In the genomic region with DNA sequence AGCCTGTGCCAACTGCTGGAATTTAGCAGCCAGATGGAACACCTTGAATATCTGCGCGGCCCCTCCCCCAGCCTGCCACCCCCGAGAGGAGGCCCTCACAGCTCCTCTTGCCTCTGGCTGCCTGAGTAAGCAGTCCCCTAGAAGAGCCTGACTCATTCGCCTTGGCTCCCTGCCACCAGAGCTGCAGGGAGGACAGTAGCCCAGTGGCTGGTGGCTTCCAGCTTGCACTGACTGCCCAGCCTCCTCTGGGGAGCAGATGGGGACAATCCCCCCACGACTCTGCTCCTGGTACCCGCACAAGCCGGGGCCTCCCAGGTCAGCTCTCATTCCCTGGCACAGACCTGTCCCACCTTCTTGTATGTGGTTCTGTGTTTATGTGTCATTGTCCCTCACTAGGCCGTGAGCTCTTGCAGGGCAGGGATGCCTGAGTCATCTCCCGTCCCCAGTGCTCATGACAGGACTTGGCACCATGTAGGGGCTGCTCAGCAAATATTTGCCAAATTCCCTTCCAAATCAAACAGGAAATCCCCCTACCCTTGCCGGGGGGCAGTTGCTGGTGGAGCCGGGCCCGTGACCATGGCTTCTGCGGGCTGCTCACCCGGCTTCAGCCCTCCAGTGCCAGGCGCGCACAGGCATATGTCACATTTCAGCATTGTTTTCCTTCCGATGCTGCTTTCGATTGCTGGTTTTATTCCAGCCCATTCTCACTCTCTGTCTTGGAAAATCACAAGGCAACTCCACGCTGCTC, we compare ENCODE assay signal across 8 cellular contexts. TPM values are rescaled to one million over a fixed set of nuclear protein-coding genes. Genes with fewer than 3 reads are reported as not detected.
DNase-seq lines count a peak whose midpoint lies in the region; ATAC-seq and TF ChIP-seq lines count a peak whose summit lies in the region.

No MANE protein-coding gene starts in this region.

- DNase-seq in activated CD8-positive, alpha-beta T cell treated with anti-CD3 and anti-CD28 coated beads for 36 hours: peak; percentile 74
- DNase-seq in activated CD8-positive, alpha-beta T cell treated with anti-CD3 and anti-CD28 coated beads, Interleukin-2, amount 10 ng/mL, durations not matched to agents 7 days and 5 days: no peak
- DNase-seq in NCI-H446 (lab: John Stamatoyannopoulos, UW) (peak; percentile 75 to 90), right atrium auricular region (ENCODE audit: low spot score) (peak; percentile 91), GM10266 (ENCODE audit: extremely low spot score) (no peak)

- H3K27ac ChIP-seq in angular gyrus (ENCODE audit: low read depth, low read length): peak overlapping the region; percentile 67
- H3K27ac ChIP-seq in right atrium auricular region: peak overlapping the region; percentile 18 to 43
- peak overlapping the region; percentile 28 for H3K27ac ChIP-seq in skeletal muscle tissue (ENCODE audit: low read depth, low read length)

- no peak overlapping the region for H3K27ac Mint-ChIP-seq in activated CD8-positive, alpha-beta T cell treated with anti-CD3 and anti-CD28 coated beads for 36 hours
- no peak overlapping the region for H3K27ac Mint-ChIP-seq in activated CD8-positive, alpha-beta T cell treated with anti-CD3 and anti-CD28 coated beads, Interleukin-2, amount 10 ng/mL, durations not matched to agents 7 days and 5 days

- intact Hi-C loops in activated CD8-positive, alpha-beta T cell treated with anti-CD3 and anti-CD28 coated beads for 36 hours (cut with micrococcal nuclease): no loop called here

- H3K9me3 ChIP-seq in right atrium auricular region (no peaks in the 10 kb centered on the region), skeletal muscle tissue (ENCODE audit: control insufficient read depth in 3 of 3, low read length in 3 of 3) (peaks cover 0 to under 1% (median 0%) of the 10 kb centered on the region in 3 donors)

- TF ChIP-seq CTCF in activated CD8-positive, alpha-beta T cell treated with anti-CD3 and anti-CD28 coated beads for 36 hours (IDR thresholded peaks at IDR 0.05): no peak
- no peak for TF ChIP-seq CTCF in right atrium auricular region (IDR thresholded peaks at IDR 0.05)
- no peak for TF ChIP-seq CTCF in GM10266 (IDR thresholded peaks at IDR 0.05; ENCODE audit: control insufficient read depth, insufficient read depth, low read depth, missing control alignments)

- no peaks in the 10 kb centered on the region for H3K9me3 Mint-ChIP-seq in activated CD8-positive, alpha-beta T cell treated with anti-CD3 and anti-CD28 coated beads for 36 hours
- no peaks in the 10 kb centered on the region for H3K9me3 Mint-ChIP-seq in activated CD8-positive, alpha-beta T cell treated with anti-CD3 and anti-CD28 coated beads, Interleukin-2, amount 10 ng/mL, durations not matched to agents 7 days and 5 days (ENCODE audit: insufficient read depth)

- H3K36me3 ChIP-seq in right atrium auricular region (no peaks in the 10 kb centered on the region), skeletal muscle tissue (ENCODE audit: control insufficient read depth in 3 of 3, insufficient read depth in 3 of 3, low read length in 3 of 3) (no peaks in the 10 kb centered on the region)

- no peak overlapping the region for H3K4me3 ChIP-seq in right atrium auricular region
- H3K4me3 ChIP-seq in skeletal muscle tissue (ENCODE audit: low read length in 3 of 3): peak overlapping the region in 2 of 3 donors; percentile 35 to 45

- H3K4me1 ChIP-seq in right atrium auricular region (peaks cover 0 to 17% of the 10 kb centered on the region in 2 donors), skeletal muscle tissue (ENCODE audit: control insufficient read depth in 3 of 3, insufficient read depth in 3 of 3, low read length in 3 of 3) (peaks cover 12 to 19% (median 15%) of the 10 kb centered on the region in 3 donors)

- H3K27me3 Mint-ChIP-seq in activated CD8-positive, alpha-beta T cell treated with anti-CD3 and anti-CD28 coated beads for 36 hours: peaks cover 13% of the 10 kb centered on the region
- peaks cover 7% of the 10 kb centered on the region for H3K27me3 Mint-ChIP-seq in activated CD8-positive, alpha-beta T cell treated with anti-CD3 and anti-CD28 coated beads, Interleukin-2, amount 10 ng/mL, durations not matched to agents 7 days and 5 days (ENCODE audit: low read depth)

- peak overlapping the region in 1 of 3 donors; percentile 45 for H3K9ac ChIP-seq in skeletal muscle tissue (ENCODE audit: low read depth in 1 of 3, low read length in 3 of 3)

- ATAC-seq in activated CD8-positive, alpha-beta T cell treated with anti-CD3 and anti-CD28 coated beads for 36 hours: peak; percentile 81
- ATAC-seq in activated CD8-positive, alpha-beta T cell treated with anti-CD3 and anti-CD28 coated beads, Interleukin-2, amount 10 ng/mL, durations not matched to agents 7 days and 5 days: no peak
- ATAC-seq in GM21360 (IDR thresholded peaks at IDR 0.05; ENCODE audit: unreplicated experiment): no peak

- no peaks in the 10 kb centered on the region for H3K36me3 Mint-ChIP-seq in activated CD8-positive, alpha-beta T cell treated with anti-CD3 and anti-CD28 coated beads for 36 hours (ENCODE audit: low read depth)
- H3K36me3 Mint-ChIP-seq in activated CD8-positive, alpha-beta T cell treated with anti-CD3 and anti-CD28 coated beads, Interleukin-2, amount 10 ng/mL, durations not matched to agents 7 days and 5 days (ENCODE audit: low read depth): no peaks in the 10 kb centered on the region

- H3K27me3 ChIP-seq in right atrium auricular region (no peaks in the 10 kb centered on the region), skeletal muscle tissue (ENCODE audit: control insufficient read depth in 3 of 3, insufficient read depth in 3 of 3, low read length in 3 of 3) (peaks cover 0 to 7% (median 6%) of the 10 kb centered on the region in 3 donors)

- POLR2A ChIA-PET in activated CD8-positive, alpha-beta T cell treated with anti-CD3 and anti-CD28 coated beads for 36 hours (lab: Charles Lee): no interaction called here
- POLR2A ChIA-PET in activated CD8-positive, alpha-beta T cell treated with anti-CD3 and anti-CD28 coated beads, Interleukin-2, amount 10 ng/mL, durations not matched to agents 7 days and 5 days (lab: Charles Lee): no interaction called here

- H3K4me1 Mint-ChIP-seq in activated CD8-positive, alpha-beta T cell treated with anti-CD3 and anti-CD28 coated beads for 36 hours (ENCODE audit: low read depth): no peaks in the 10 kb centered on the region
- no peaks in the 10 kb centered on the region for H3K4me1 Mint-ChIP-seq in activated CD8-positive, alpha-beta T cell treated with anti-CD3 and anti-CD28 coated beads, Interleukin-2, amount 10 ng/mL, durations not matched to agents 7 days and 5 days (ENCODE audit: low read depth)

- CTCF ChIA-PET in activated CD8-positive, alpha-beta T cell treated with anti-CD3 and anti-CD28 coated beads for 36 hours (lab: Charles Lee): interaction anchor here (0.9 kb wide), 1 partner anchor 113 kb away, joined by 3 read pairs; no protein-coding TSS in a partner anchor
- CTCF ChIA-PET in activated CD8-positive, alpha-beta T cell treated with anti-CD3 and anti-CD28 coated beads, Interleukin-2, amount 10 ng/mL, durations not matched to agents 7 days and 5 days (lab: Charles Lee): no interaction called here

- H3K4me3 Mint-ChIP-seq in activated CD8-positive, alpha-beta T cell treated with anti-CD3 and anti-CD28 coated beads for 36 hours: no peak overlapping the region
- H3K4me3 Mint-ChIP-seq in activated CD8-positive, alpha-beta T cell treated with anti-CD3 and anti-CD28 coated beads, Interleukin-2, amount 10 ng/mL, durations not matched to agents 7 days and 5 days: no peak overlapping the region

RNA-seq across cellular contexts. Expression of gene CACNG2, which starts 43.6 kb away (rescaled TPM):
- not detected for total RNA-seq in activated CD8-positive, alpha-beta T cell treated with anti-CD3 and anti-CD28 coated beads for 36 hours
- total RNA-seq in activated CD8-positive, alpha-beta T cell treated with anti-CD3 and anti-CD28 coated beads, Interleukin-2, amount 10 ng/mL, durations not matched to agents 7 days and 5 days: not detected
- not detected for total RNA-seq in right atrium auricular region
- total RNA-seq in skeletal muscle tissue: not detected

Comparison
In these comparisons a context has a peak if more than half of its experiments do, and no peak if none do; other contexts are left out.
1. DNase-seq: peak in activated CD8-positive, alpha-beta T cell treated with anti-CD3 and anti-CD28 coated beads for 36 hours (single experiment), NCI-H446 (2 of 2) and right atrium auricular region (single experiment); none in activated CD8-positive, alpha-beta T cell treated with anti-CD3 and anti-CD28 coated beads, Interleukin-2, amount 10 ng/mL, durations not matched to agents 7 days and 5 days (single experiment) and GM10266 (single experiment).
2. H3K4me3 ChIP-seq: peak in skeletal muscle tissue (2 of 3); none in right atrium auricular region (0 of 2).
3. Peak in every context shown above with its lines, with median percentiles within 50 percentile points of each other: H3K27ac ChIP-seq.